ENCODE assay signal across 8 cellular contexts in the genomic region with DNA sequence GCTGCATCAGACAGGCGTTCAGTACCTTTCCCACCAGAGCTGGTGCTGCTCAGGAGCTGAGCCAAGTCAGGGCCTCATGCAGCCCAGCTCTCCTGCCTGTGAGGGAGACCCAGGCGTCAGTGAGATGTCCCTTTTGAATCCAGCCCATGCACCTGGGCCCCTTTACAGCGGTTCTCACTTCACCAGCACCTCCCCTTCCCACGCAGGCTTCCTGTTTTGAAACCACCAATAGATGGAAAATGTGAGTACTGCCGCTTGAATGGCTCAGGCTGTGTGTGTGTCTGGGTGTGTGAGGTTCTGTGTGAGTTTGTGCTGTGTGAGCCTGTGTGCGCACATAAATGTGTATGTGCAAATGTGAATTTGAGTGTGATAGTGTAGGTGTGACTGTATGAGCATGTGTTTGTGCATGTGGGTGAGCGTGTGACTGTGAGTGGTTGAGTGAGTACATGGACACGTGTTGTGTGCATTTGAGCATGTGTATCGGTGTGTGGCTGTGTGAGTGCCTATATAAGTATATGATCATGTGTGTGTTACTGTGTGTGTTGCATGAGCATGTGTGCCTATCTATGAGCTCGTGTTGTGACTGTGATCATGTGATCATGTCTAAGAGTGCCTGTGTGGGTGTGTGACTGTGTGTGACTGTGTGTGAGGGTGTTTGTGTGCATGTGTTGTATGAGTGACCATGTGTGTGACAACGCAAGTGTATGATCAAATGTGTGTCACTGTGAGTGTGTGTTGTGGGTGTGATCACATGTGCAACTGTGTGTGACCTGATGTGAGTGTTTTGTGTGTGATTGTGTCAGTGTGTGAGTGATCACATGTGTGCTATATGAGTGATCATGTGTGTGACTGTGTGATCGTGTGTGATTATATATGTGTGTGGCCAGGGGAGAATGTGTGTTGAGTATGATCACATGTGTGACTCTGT.
DNase-seq lines count a peak whose midpoint lies in the region; ATAC-seq and TF ChIP-seq lines count a peak whose summit lies in the region.

No MANE protein-coding gene starts in this region.

- peaks cover 7% of the 10 kb centered on the region for H3K4me1 ChIP-seq in suprapubic skin

- H3K4me3 Mint-ChIP-seq in effector memory CD8-positive, alpha-beta T cell: no peak overlapping the region

- H3K36me3 Mint-ChIP-seq in effector memory CD8-positive, alpha-beta T cell (ENCODE audit: insufficient read depth): peaks cover 3% of the 10 kb centered on the region

- peaks cover 8 to 29% of the 10 kb centered on the region in 2 donors for H3K4me1 Mint-ChIP-seq in effector memory CD8-positive, alpha-beta T cell (ENCODE audit: low read depth in 2 of 2)

- H3K27ac Mint-ChIP-seq in effector memory CD8-positive, alpha-beta T cell: no peak overlapping the region

- no peak for TF ChIP-seq EP300 in suprapubic skin (IDR thresholded peaks at IDR 0.05)

- DNase-seq in activated CD4-positive, alpha-beta T cell treated with anti-CD3 and anti-CD28 coated beads for 4 hours: peak; percentile 84 to 88
- peak; percentile 30 to 44 (median 34) for DNase-seq in effector memory CD8-positive, alpha-beta T cell
- DNase-seq in stimulated activated CD8-positive, alpha-beta memory T cell treated with anti-CD3 and anti-CD28 coated beads, Interleukin-2, amount 100 ng/mL, for 48 hours (ENCODE audit: low read depth in 2 of 2): peak; percentile 64 to 65
- DNase-seq in MG63: no peak
- no peak for DNase-seq in suprapubic skin (ENCODE audit: low spot score in 2 of 2)
- no peak for DNase-seq in NCI-H187 treated with DMSO at 0.1 percent for 48 hours (lab: John Stamatoyannopoulos, UW)

- no peaks in the 10 kb centered on the region for H3K9me3 ChIP-seq in MG63
- H3K9me3 ChIP-seq in suprapubic skin: no peaks in the 10 kb centered on the region

- H3K27ac ChIP-seq in suprapubic skin: no peak overlapping the region

- H3K27me3 ChIP-seq in MG63: no peaks in the 10 kb centered on the region
- H3K27me3 ChIP-seq in suprapubic skin: no peaks in the 10 kb centered on the region

- no peak overlapping the region for H3K4me3 ChIP-seq in MG63
- H3K4me3 ChIP-seq in suprapubic skin: no peak overlapping the region

- peak; percentile 38 for ATAC-seq in GM19043 (IDR thresholded peaks at IDR 0.05; ENCODE audit: low read depth, unreplicated experiment)
- ATAC-seq in HG03432 (IDR thresholded peaks at IDR 0.05; ENCODE audit: unreplicated experiment): peak; percentile 41
- peak; percentile 56 for ATAC-seq in effector memory CD8-positive, alpha-beta T cell (replicated peaks)

- H3K27me3 Mint-ChIP-seq in effector memory CD8-positive, alpha-beta T cell: no peaks in the 10 kb centered on the region

- no peak for TF ChIP-seq POLR2A in suprapubic skin (IDR thresholded peaks at IDR 0.05)

- peaks cover 2% of the 10 kb centered on the region; the same call in 1 of the 2 replicates for H3K36me3 ChIP-seq in MG63
- H3K36me3 ChIP-seq in suprapubic skin: no peaks in the 10 kb centered on the region

- WGBS in suprapubic skin: 88% methylated on average over 9 of the region's 12 CpGs

- no peak for TF ChIP-seq CTCF in suprapubic skin (IDR thresholded peaks at IDR 0.05)

- peaks cover 4 to 8% of the 10 kb centered on the region in 2 donors for H3K9me3 Mint-ChIP-seq in effector memory CD8-positive, alpha-beta T cell

Comparison
In these comparisons a context has a peak if more than half of its experiments do, and no peak if none do; other contexts are left out.
1. DNase-seq: peak in activated CD4-positive, alpha-beta T cell treated with anti-CD3 and anti-CD28 coated beads for 4 hours (2 of 2), effector memory CD8-positive, alpha-beta T cell (3 of 3) and stimulated activated CD8-positive, alpha-beta memory T cell treated with anti-CD3 and anti-CD28 coated beads, Interleukin-2, amount 100 ng/mL, for 48 hours (2 of 2); none in MG63 (single experiment), suprapubic skin (0 of 2) and NCI-H187 treated with DMSO at 0.1 percent for 48 hours (single experiment).
2. Peak in every context shown above with its lines, with median percentiles within 50 percentile points of each other: ATAC-seq.